In the genomic region with DNA sequence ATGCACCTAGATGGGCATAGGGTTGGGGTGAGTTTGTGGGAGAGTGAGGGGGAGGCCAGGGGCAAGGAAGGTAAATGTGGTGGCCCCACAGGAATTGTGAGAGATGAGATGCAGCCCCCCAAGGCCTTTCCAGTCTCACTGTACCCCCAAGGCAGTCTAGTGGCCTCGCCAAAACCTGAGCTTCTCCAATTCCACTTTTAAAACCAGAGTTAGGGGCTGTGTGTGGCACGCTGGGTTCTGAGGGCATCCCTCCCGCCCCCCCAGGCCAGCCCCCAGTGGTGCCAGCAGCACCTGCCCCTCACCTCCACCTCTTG, we compare ENCODE assay signal across 10 cellular contexts. TPM values are rescaled to one million over a fixed set of nuclear protein-coding genes. Genes with fewer than 3 reads are reported as not detected.
"Had no signal": no experiment of that assay in that cellular context is flagged by ENCODE, and none has a peak within 500 bp of the region (broad histone marks: within the 10 kb centered on the region; RNA-seq: fewer than 3 reads in every experiment).

No MANE protein-coding gene starts in this region.

- H3K27ac ChIP-seq: HL-60 had no signal

- H2AFZ ChIP-seq: GM23338 had no signal

- ATAC-seq: GM23338, K562 had no signal

- H3K4me3 ChIP-seq: GM23338, K562 had no signal

- H3K9me3 Mint-ChIP-seq: GM23338, H9 had no signal

- H3K4me3 Mint-ChIP-seq: GM23338, H9 had no signal

- H3K4me2 ChIP-seq: GM23338 had no signal

- H3K27ac Mint-ChIP-seq: GM23338 had no signal

- FAIRE-seq: H1, H54, K562 had no signal

- DNase-seq: H9, HCEC 1CT, IMR-90, KG1 had no signal

RNA-seq across cellular contexts. Expression of gene KCNC1, which starts 40.4 kb away (rescaled TPM):
- total RNA-seq: GM23338, IMR-90, K562 had no signal

RNA-seq across cellular contexts. Expression of gene MYOD1, which starts 55.6 kb away (rescaled TPM):
- total RNA-seq: GM23338, H1, H9, HT1080, IMR-90, K562 had no signal
- polyA plus RNA-seq: GM23338, H1, IMR-90, K562 had no signal
